ENCODE assay signal across 29 cellular contexts in the genomic region with DNA sequence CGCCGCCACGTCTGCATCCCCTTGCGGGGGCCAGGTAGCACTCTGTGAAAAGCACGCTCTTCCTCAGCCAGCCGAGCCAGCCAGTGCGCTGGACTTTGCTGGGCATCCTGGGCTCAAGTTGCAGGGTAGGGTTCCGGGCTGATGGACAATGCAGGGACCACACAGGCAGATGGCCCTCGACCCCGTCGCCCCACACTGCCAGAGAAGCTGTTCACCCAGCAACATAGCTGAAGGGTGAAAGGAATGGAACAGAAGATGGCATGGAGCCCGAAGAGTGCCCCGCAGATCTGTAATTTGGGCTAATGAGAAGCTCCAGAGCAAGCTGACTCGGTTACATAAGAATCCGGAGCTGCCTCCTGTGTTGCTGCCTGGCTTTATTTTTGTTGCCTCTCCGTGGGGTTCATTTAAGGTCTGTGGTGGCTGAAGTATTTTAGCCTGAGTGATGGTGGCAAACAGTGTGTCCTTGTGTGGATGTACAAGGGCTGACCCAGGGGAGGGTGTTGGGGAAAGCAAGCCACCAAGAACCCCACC.
DNase-seq lines count a peak whose midpoint lies in the region; ATAC-seq, FAIRE-seq and TF ChIP-seq lines count a peak whose summit lies in the region.
"Had no signal": no experiment of that assay in that cellular context is flagged by ENCODE, and none has a peak within 500 bp of the region (broad histone marks: within the 10 kb centered on the region; RNA-seq: fewer than 3 reads in every experiment).

No MANE protein-coding gene starts in this region.

- H3K4me3 ChIP-seq in H1 (ENCODE audit: extremely low read depth in 1 of 4, insufficient read depth in 2 of 4, low read depth in 3 of 4, low read length in 4 of 4) = no peak overlapping the region
- H3K4me3 ChIP-seq: body of pancreas, spleen, thyroid gland, vagina had no signal

- H3K56ac ChIP-seq in H1 (replicated peaks; ENCODE audit: insufficient read length, low read depth, low read length) = no peak overlapping the region

- no peak overlapping the region for H3K4ac ChIP-seq in H1 (replicated peaks; ENCODE audit: insufficient read length, low read depth, low read length)

- H3K9ac ChIP-seq in H1 (replicated peaks in 1 of 4; ENCODE audit: extremely low read depth in 1 of 4, low read depth in 3 of 4, low read length in 3 of 4) = no peak overlapping the region

- H3K14ac ChIP-seq in H1 (ENCODE audit: insufficient read length) = no peak overlapping the region

- 90% methylated on average over 14 of the region's 16 CpGs; no CpG with 5 or more reads in 1 of the 2 experiments for WGBS in H1 (ENCODE audit: extremely low coverage in 1 of 2, insufficient coverage in 1 of 2, insufficient read length in 1 of 2, insufficient replicate concordance in 2 of 2, low coverage in 1 of 2, low lambda C conversion rate in 2 of 2, missing lambda C conversion rate in 1 of 2), 2 experiments

- CTCF ChIA-PET in H1 (lab: Charles Lee; ENCODE audit: partially characterized antibody) = interaction anchor here (1.0 to 1.4 kb wide), 2 partner anchors 10 to 34 kb away, joined by 3 to 4 read pairs; no protein-coding TSS in a partner anchor

- no peak for TF ChIP-seq POLR2A in H1 (IDR thresholded peaks at IDR 0.05; ENCODE audit: control extremely low read depth in 1 of 2, low read depth in 2 of 2, low read length in 2 of 2)

- H2AK5ac ChIP-seq in H1 (ENCODE audit: low read depth, low read length) = no peak overlapping the region

- no peak overlapping the region for H2BK120ac ChIP-seq in H1 (replicated peaks; ENCODE audit: low read depth, low read length)

- H2BK15ac ChIP-seq in H1 (ENCODE audit: low read length) = no peak overlapping the region

- H3K79me1 ChIP-seq in H1 (ENCODE audit: low read depth, low read length) = no peaks in the 10 kb centered on the region

- no peak overlapping the region for H3K23ac ChIP-seq in H1 (ENCODE audit: insufficient read length)

- H4K5ac ChIP-seq in H1 (ENCODE audit: insufficient read length, low read depth, low read length) = no peak overlapping the region

- no peak for TF ChIP-seq EP300 in H1 (IDR thresholded peaks at IDR 0.05; ENCODE audit: borderline replicate concordance in 1 of 2, low read depth in 2 of 2, low read length in 2 of 2)

- no peaks in the 10 kb centered on the region for H3K79me2 ChIP-seq in H1 (ENCODE audit: control insufficient read depth in 1 of 2, insufficient read depth in 2 of 2, low read length in 2 of 2)

- DNase-seq in Right ventricle myocardium inferior (ENCODE audit: missing footprints) (no peak), cardiac septum (ENCODE audit: low spot score) (no peak), H1 (ENCODE audit: low read depth in 1 of 2, low spot score in 2 of 2) (no peak), mesenteric fat pad (ENCODE audit: low spot score) (peak; percentile 88), putamen (ENCODE audit: low spot score) (peak; percentile 46), NCI-H2171 (lab: John Stamatoyannopoulos, UW) (no peak), GM19239 (ENCODE audit: insufficient read length, low spot score) (no peak)
- DNase-seq: activated CD4-positive, alpha-beta T cell treated with anti-CD3 and anti-CD28 coated beads, Interleukin-2, amount 10 ng/mL, durations not matched to agents 24 days and 14 days; activated gamma-delta T cell treated with Interleukin-2 at 50 U/mL for 16 hours; activated T-cell treated with anti-CD3 and anti-CD28 coated beads, Interleukin-2, amount 50 U/mL, for 4 hours; body of pancreas; Calu3; DMS79 treated with DMSO at 0.1 percent for 48 hours; effector CD4-positive, alpha-beta T cell; GF-D8; IMR-90; NCI-H1092 treated with DMSO at 0.1 percent for 48 hours; NCI-H1694 treated with DMSO at 0.1 percent for 48 hours; NCI-H510A; right cardiac atrium; spleen; stimulated activated CD4-positive, alpha-beta T cell treated with anti-CD3 and anti-CD28 coated beads, Interleukin-2, amount 100 ng/mL, for 24 hours; stimulated activated CD8-positive, alpha-beta memory T cell treated with anti-CD3 and anti-CD28 coated beads, Interleukin-4, amount 100 ng/mL, for 48 hours; stimulated activated naive CD8-positive, alpha-beta T cell treated with anti-CD3 and anti-CD28 coated beads, Interleukin-15, amount 100 ng/mL, for 72 hours; thyroid gland had no signal

- POLR2A ChIA-PET in H1 (lab: Charles Lee; ENCODE audit: partially characterized antibody) = no interaction called here

- no peaks in the 10 kb centered on the region for H3K27me3 ChIP-seq in H1 (replicated peaks in 1 of 4; ENCODE audit: control insufficient read depth in 3 of 4, extremely low read depth in 1 of 4, insufficient read depth in 3 of 4, low read length in 3 of 4)
- H3K27me3 ChIP-seq: thyroid gland, vagina had no signal

- H3K9me3 ChIP-seq in H1 (ENCODE audit: insufficient read depth in 2 of 2, low read depth in 1 of 2, low read length in 1 of 2) = peaks cover 0 to 7% of the 10 kb centered on the region in 2 experiments; a peak in 2 of 4 replicates
- H3K9me3 ChIP-seq: body of pancreas, thyroid gland, vagina had no signal

- no peak for TF ChIP-seq RAD21 in H1 (IDR thresholded peaks at IDR 0.05 in 1 of 2, conservative IDR thresholded peaks at IDR 0.05 in 1 of 2; ENCODE audit: low read depth in 2 of 2, low read length in 2 of 2)

- no peaks in the 10 kb centered on the region for H3K4me1 ChIP-seq in H1 (replicated peaks in 1 of 4; ENCODE audit: control insufficient read depth in 3 of 4, insufficient read depth in 4 of 4, low read length in 3 of 4)
- H3K4me1 ChIP-seq: body of pancreas, spleen had no signal

- H4K91ac ChIP-seq in H1 (replicated peaks; ENCODE audit: insufficient read length, low read length) = no peak overlapping the region

- H2BK20ac ChIP-seq in H1 (ENCODE audit: low read length) = 0 out of 2 replicates have a peak overlapping the region, but pooled peaks have one; percentile 48

- no peak overlapping the region for H2BK5ac ChIP-seq in H1 (ENCODE audit: low read depth, low read length)

- FAIRE-seq in H1 (lab: Jason Lieb, UNC) (no peak), GM19239 (lab: Jason Lieb, UNC) (no peak)
- FAIRE-seq: keratinocyte had no signal

- H3K18ac ChIP-seq in H1 (ENCODE audit: extremely low read depth, low read length) = no peak overlapping the region

- H3K36me3 ChIP-seq in H1 (ENCODE audit: control insufficient read depth in 2 of 4, insufficient read depth in 4 of 4, low read length in 3 of 4) = no peaks in the 10 kb centered on the region
- H3K36me3 ChIP-seq: spleen, thyroid gland, vagina had no signal

- H2AFZ ChIP-seq in H1 (ENCODE audit: low read length) = no peak overlapping the region

- no peaks in the 10 kb centered on the region for H3K23me2 ChIP-seq in H1 (ENCODE audit: low read depth, low read length)

- H3K4me2 ChIP-seq in H1 (ENCODE audit: insufficient read depth in 1 of 2, low read depth in 2 of 2, low read length in 2 of 2) = no peak overlapping the region

- TF ChIP-seq CTCF in H1 (IDR thresholded peaks at IDR 0.05; ENCODE audit: control extremely low read depth in 1 of 3, insufficient read depth in 1 of 3, low read depth in 1 of 3, low read length in 3 of 3) = no peak

- H4K20me1 ChIP-seq in H1 (replicated peaks in 1 of 2; ENCODE audit: control insufficient read depth in 1 of 2, insufficient read depth in 2 of 2, low read length in 2 of 2) = no peaks in the 10 kb centered on the region

- no peak overlapping the region for H3K27ac ChIP-seq in H1 (ENCODE audit: low read depth, low read length)
- H3K27ac ChIP-seq: body of pancreas, spleen, thyroid gland, vagina had no signal

- H4K8ac ChIP-seq in H1 (ENCODE audit: extremely low read depth, insufficient read depth, low read length) = no peak overlapping the region

- ATAC-seq in Right ventricle myocardium inferior (peak; percentile 51), GM19395 (IDR thresholded peaks at IDR 0.05; ENCODE audit: unreplicated experiment) (no peak)
- ATAC-seq: activated T-cell treated with anti-CD3 and anti-CD28 coated beads, Interleukin-2, amount 50 U/mL, for 4 hours; body of pancreas; naive thymus-derived CD8-positive, alpha-beta T cell; right cardiac atrium; stimulated activated naive CD8-positive, alpha-beta T cell treated with anti-CD3 and anti-CD28 coated beads, Interleukin-15, amount 100 ng/mL, for 72 hours had no signal

- no peak overlapping the region for H2BK12ac ChIP-seq in H1 (ENCODE audit: low read depth, low read length)

- intact Hi-C loops in Right ventricle myocardium inferior (cut with DNase I) (no loop called here), cardiac septum (cut with DNase I) (no loop called here)

TF ChIP-seq in H1, 55 proteins besides CTCF, POLR2A, EP300 and RAD21 (continues in another document):
- TF ChIP-seq SAP30 (IDR thresholded peaks at IDR 0.05; ENCODE audit: insufficient read depth, insufficient replicate concordance, low read length) (no peak), EZH2 (IDR thresholded peaks at IDR 0.05; ENCODE audit: low read depth, low read length, severe bottlenecking) (no peak), RNF2 (IDR thresholded peaks at IDR 0.05; ENCODE audit: borderline replicate concordance, low read depth, low read length, missing control alignments, poor library complexity, severe bottlenecking) (no peak), CREB1 (IDR thresholded peaks at IDR 0.05) (no peak), RFX5 (IDR thresholded peaks at IDR 0.05; ENCODE audit: borderline replicate concordance, low read depth, low read length) (no peak), NRF1 (IDR thresholded peaks at IDR 0.05; ENCODE audit: low read depth, low read length) (no peak), MAFK (IDR thresholded peaks at IDR 0.05; ENCODE audit: low read depth, low read length) (no peak), NANOG (IDR thresholded peaks at IDR 0.05; ENCODE audit: insufficient read depth, low read depth, low read length, poor library complexity, severe bottlenecking) (no peak), CHD1 (IDR thresholded peaks at IDR 0.05; ENCODE audit: low read depth, low read length) (no peak), PHF8 (conservative IDR thresholded peaks at IDR 0.05; ENCODE audit: low read depth, low read length) (no peak), JUN (IDR thresholded peaks at IDR 0.05; ENCODE audit: low read depth, low read length) (no peak)
- TF ChIP-seq, protein P1, sequence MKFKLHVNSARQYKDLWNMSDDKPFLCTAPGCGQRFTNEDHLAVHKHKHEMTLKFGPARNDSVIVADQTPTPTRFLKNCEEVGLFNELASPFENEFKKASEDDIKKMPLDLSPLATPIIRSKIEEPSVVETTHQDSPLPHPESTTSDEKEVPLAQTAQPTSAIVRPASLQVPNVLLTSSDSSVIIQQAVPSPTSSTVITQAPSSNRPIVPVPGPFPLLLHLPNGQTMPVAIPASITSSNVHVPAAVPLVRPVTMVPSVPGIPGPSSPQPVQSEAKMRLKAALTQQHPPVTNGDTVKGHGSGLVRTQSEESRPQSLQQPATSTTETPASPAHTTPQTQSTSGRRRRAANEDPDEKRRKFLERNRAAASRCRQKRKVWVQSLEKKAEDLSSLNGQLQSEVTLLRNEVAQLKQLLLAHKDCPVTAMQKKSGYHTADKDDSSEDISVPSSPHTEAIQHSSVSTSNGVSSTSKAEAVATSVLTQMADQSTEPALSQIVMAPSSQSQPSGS (IDR thresholded peaks at IDR 0.05; ENCODE audit: low read length) = no peak
- TF ChIP-seq, protein P2, sequence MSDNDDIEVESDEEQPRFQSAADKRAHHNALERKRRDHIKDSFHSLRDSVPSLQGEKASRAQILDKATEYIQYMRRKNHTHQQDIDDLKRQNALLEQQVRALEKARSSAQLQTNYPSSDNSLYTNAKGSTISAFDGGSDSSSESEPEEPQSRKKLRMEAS (IDR thresholded peaks at IDR 0.05) = no peak

Comparison
In these comparisons a context has a peak if more than half of its experiments do, and no peak if none do; other contexts are left out.
1. DNase-seq: peak in mesenteric fat pad (single experiment) and putamen (single experiment); none in Right ventricle myocardium inferior (single experiment), cardiac septum (single experiment), H1 (0 of 2), NCI-H2171 (single experiment) and GM19239 (single experiment).